Comparison of ENCODE assay signal across 1 cellular context in genomic region chr2:168802825-168803726, GRCh38.
TF ChIP-seq lines count a peak whose summit lies in the region.

No MANE protein-coding gene starts in this region.

TF ChIP-seq in K562, 482 proteins besides CTCF, POLR2A, EP300 and RAD21 (continued from another document and continues in another):
- peak; percentile 88 for TF ChIP-seq CUX1 (CRISPR knock-in tag; IDR thresholded peaks at IDR 0.05)
- 0 out of 2 replicates have a peak, but pooled peaks have one; percentile 37 for TF ChIP-seq CLOCK (CRISPR knock-in tag; IDR thresholded peaks at IDR 0.05; ENCODE audit: borderline replicate concordance)
- peak; percentile 75; the same call in 1 of the 2 replicates for TF ChIP-seq CREB1 (IDR thresholded peaks at IDR 0.05)
- no peak for TF ChIP-seq CREB1 (CRISPR knock-in tag; IDR thresholded peaks at IDR 0.05)
- TF ChIP-seq ATF3 (IDR thresholded peaks at IDR 0.05), result peak; percentile 94
- TF ChIP-seq ATF3 (CRISPR knock-in tag; conservative IDR thresholded peaks at IDR 0.05), result no peak
- peak; percentile 13; the same call in 1 of the 2 replicates for TF ChIP-seq ZSCAN29 (IDR thresholded peaks at IDR 0.05)
- no peak for TF ChIP-seq ZNF511 (CRISPR knock-in tag; IDR thresholded peaks at IDR 0.05)
- no peak for TF ChIP-seq WHSC1 (IDR thresholded peaks at IDR 0.05; ENCODE audit: low read length)
- TF ChIP-seq THRB (CRISPR knock-in tag; conservative IDR thresholded peaks at IDR 0.05), result 0 out of 2 replicates have a peak, but pooled peaks have one; percentile 29
- peak; percentile 22; the same call in 1 of the 2 replicates for TF ChIP-seq SMAD4 (CRISPR knock-in tag; conservative IDR thresholded peaks at IDR 0.05)
- peak; percentile 88 for TF ChIP-seq DPF2 (IDR thresholded peaks at IDR 0.05)
- no peak for TF ChIP-seq E2F5 (CRISPR knock-in tag; IDR thresholded peaks at IDR 0.05)
- TF ChIP-seq PURB (CRISPR knock-in tag; IDR thresholded peaks at IDR 0.05; ENCODE audit: low read depth), result no peak
- no peak for TF ChIP-seq ZFP36 (IDR thresholded peaks at IDR 0.05; ENCODE audit: low read depth, low read length, partially characterized antibody)
- no peak for TF ChIP-seq SNIP1 (IDR thresholded peaks at IDR 0.05; ENCODE audit: low read depth)
- 0 out of 4 replicates have a peak, but pooled peaks of 1 of the 2 experiments have one; percentile 41 for TF ChIP-seq CSDE1 (IDR thresholded peaks at IDR 0.05)
- TF ChIP-seq HMG20B (CRISPR knock-in tag; IDR thresholded peaks at IDR 0.05), result no peak
- TF ChIP-seq E2F6 (IDR thresholded peaks at IDR 0.05; ENCODE audit: borderline replicate concordance in 1 of 2, extremely low read depth in 1 of 2, insufficient read depth in 1 of 2, insufficient read length in 1 of 2, low read depth in 1 of 2, low read length in 1 of 2, poor library complexity in 1 of 2, severe bottlenecking in 1 of 2), result no peak
- no peak for TF ChIP-seq SAFB (IDR thresholded peaks at IDR 0.05; ENCODE audit: borderline replicate concordance, low read depth, low read length)
- TF ChIP-seq ZBTB9 (CRISPR knock-in tag; IDR thresholded peaks at IDR 0.05), result 0 out of 2 replicates have a peak, but pooled peaks have one; percentile 33
- TF ChIP-seq SMARCA4 (IDR thresholded peaks at IDR 0.05), result no peak; the same call in none of the 2 replicates
- no peak for TF ChIP-seq BDP1 (IDR thresholded peaks at IDR 0.05; ENCODE audit: insufficient read depth, insufficient read length)
- TF ChIP-seq XRCC5 (IDR thresholded peaks at IDR 0.05; ENCODE audit: low read depth, low read length), result no peak
- TF ChIP-seq TEAD1 (CRISPR knock-in tag; IDR thresholded peaks at IDR 0.05), result 0 out of 4 replicates have a peak, but pooled peaks of 1 of the 2 experiments have one; percentile 49
- TF ChIP-seq CEBPG (CRISPR knock-in tag; IDR thresholded peaks at IDR 0.05), result no peak
- peak in 1 of 2 experiments; percentile 8; a peak in 1 of 4 replicates for TF ChIP-seq CEBPG (tag; conservative IDR thresholded peaks at IDR 0.05 in 1 of 2, IDR thresholded peaks at IDR 0.05 in 1 of 2)
- peak; percentile 37; the same call in 1 of the 2 replicates for TF ChIP-seq MTA1 (IDR thresholded peaks at IDR 0.05; ENCODE audit: borderline replicate concordance)
- TF ChIP-seq UBTF (IDR thresholded peaks at IDR 0.05; ENCODE audit: borderline replicate concordance in 1 of 2, low read depth in 2 of 2, low read length in 2 of 2), result no peak
- peak; percentile 78 for TF ChIP-seq ZNF175 (CRISPR knock-in tag; IDR thresholded peaks at IDR 0.05; ENCODE audit: low read depth)
- peak; percentile 46; the same call in 1 of the 2 replicates for TF ChIP-seq FOSL1 (tag; conservative IDR thresholded peaks at IDR 0.05)
- TF ChIP-seq KDM1A (IDR thresholded peaks at IDR 0.05), result peak in 1 of 2 experiments; percentile 29; a peak in 3 of 4 replicates
- no peak for TF ChIP-seq ZBTB17 (CRISPR knock-in tag; IDR thresholded peaks at IDR 0.05)
- no peak for TF ChIP-seq ATF1 (CRISPR knock-in tag; IDR thresholded peaks at IDR 0.05)
- peak; percentile 83 for TF ChIP-seq ATF1 (tag; IDR thresholded peaks at IDR 0.05)
- TF ChIP-seq ESRRA (IDR thresholded peaks at IDR 0.05; ENCODE audit: borderline replicate concordance, low read depth), result 0 out of 2 replicates have a peak, but pooled peaks have one; percentile 9
- TF ChIP-seq TOE1 (IDR thresholded peaks at IDR 0.05; ENCODE audit: borderline replicate concordance), result no peak
- no peak for TF ChIP-seq TOE1 (CRISPR knock-in tag; IDR thresholded peaks at IDR 0.05; ENCODE audit: borderline replicate concordance, low read depth)
- peak; percentile 53; the same call in 1 of the 2 replicates for TF ChIP-seq GTF2A2 (tag; IDR thresholded peaks at IDR 0.05)
- no peak for TF ChIP-seq ZKSCAN8 (CRISPR knock-in tag; IDR thresholded peaks at IDR 0.05)
- peak; percentile 77 for TF ChIP-seq CBFA2T2 (conservative IDR thresholded peaks at IDR 0.05)
- 0 out of 2 replicates have a peak, but pooled peaks have one; percentile 51 for TF ChIP-seq STAT5A (IDR thresholded peaks at IDR 0.05; ENCODE audit: borderline replicate concordance, low read length)
- no peak; the same call in 1 of the 2 replicates for TF ChIP-seq GTF2E2 (tag; IDR thresholded peaks at IDR 0.05)
- TF ChIP-seq ETS2 (tag; IDR thresholded peaks at IDR 0.05; ENCODE audit: borderline replicate concordance, poor library complexity, severe bottlenecking), result no peak
- TF ChIP-seq GABPB1 (CRISPR knock-in tag; IDR thresholded peaks at IDR 0.05), result 0 out of 2 replicates have a peak, but pooled peaks have one; percentile 7
- TF ChIP-seq ZNF347 (CRISPR knock-in tag; IDR thresholded peaks at IDR 0.05; ENCODE audit: low read depth), result no peak
- no peak for TF ChIP-seq SMAD2 (IDR thresholded peaks at IDR 0.05; ENCODE audit: low read depth, low read length)
- TF ChIP-seq ZBTB12 (CRISPR knock-in tag; IDR thresholded peaks at IDR 0.05), result peak; percentile 45; the same call in 1 of the 2 replicates
- TF ChIP-seq ZNF644 (tag; IDR thresholded peaks at IDR 0.05; ENCODE audit: low read depth), result peak; percentile 46
- TF ChIP-seq SMAD3 (CRISPR knock-in tag; conservative IDR thresholded peaks at IDR 0.05), result 0 out of 2 replicates have a peak, but pooled peaks have one; percentile 43
- TF ChIP-seq TAF9B (IDR thresholded peaks at IDR 0.05; ENCODE audit: partially characterized antibody), result peak; percentile 35
